1 cellular context compared by ENCODE assay signal in the genomic region with DNA sequence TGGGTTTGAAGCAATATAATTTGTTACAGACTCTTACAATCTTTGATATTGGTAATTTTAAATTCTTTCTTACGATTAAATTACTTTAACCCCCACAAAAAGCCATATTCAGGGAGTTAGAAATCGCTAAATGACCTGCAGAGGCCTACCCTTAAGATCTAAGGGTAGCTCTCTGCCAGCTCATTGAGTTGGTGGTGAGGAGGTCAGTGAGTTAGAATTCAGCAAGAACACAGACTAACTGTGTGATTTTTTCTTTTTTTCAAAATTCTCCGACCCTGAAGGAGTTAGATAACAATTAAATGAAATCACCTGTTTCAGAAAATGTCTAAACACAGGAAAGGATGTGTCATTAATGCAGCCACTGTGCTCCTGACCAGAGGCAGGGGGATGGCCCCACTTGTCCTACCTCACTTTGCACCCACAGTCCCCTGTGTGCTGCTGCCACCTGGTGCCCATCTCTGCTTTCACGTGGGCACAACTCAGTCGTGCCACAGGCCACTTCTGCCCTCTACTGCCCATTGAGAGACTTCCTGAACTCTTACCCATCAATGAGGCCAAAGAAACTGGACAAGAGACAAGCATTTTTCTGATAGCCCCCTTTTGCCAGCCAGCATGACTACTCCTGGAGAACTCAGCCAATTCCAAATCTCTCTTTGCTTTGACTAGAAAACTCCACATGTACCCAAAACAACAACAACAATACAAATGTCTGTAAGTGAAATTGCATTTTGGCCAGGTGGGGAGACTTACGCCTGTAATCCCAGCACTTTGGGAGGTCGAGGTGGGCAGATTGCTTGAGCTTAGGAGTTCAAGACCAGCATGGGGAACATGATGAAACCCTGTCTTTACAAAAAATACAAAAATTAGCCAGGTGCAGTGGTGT.
A peak's percentile ranks its signal among the peaks of the same experiment; 100 is the strongest.
TF ChIP-seq lines count a peak whose summit lies in the region.

No MANE protein-coding gene starts in this region.

TF ChIP-seq in GM12878, 131 proteins besides CTCF, POLR2A, EP300 and RAD21 (continues in another document):
- TF ChIP-seq SUPT20H (IDR thresholded peaks at IDR 0.05; ENCODE audit: borderline replicate concordance, control insufficient read depth, low read depth, low read length) (no peak), RB1 (IDR thresholded peaks at IDR 0.05; ENCODE audit: borderline replicate concordance) (no peak), POLR2AphosphoS5 (IDR thresholded peaks at IDR 0.05; ENCODE audit: low read length) (no peak), SREBF1 (IDR thresholded peaks at IDR 0.05; ENCODE audit: low read length) (no peak), MTA2 (IDR thresholded peaks at IDR 0.05; ENCODE audit: low read depth) (peak; percentile 29; the same call in 1 of the 2 replicates), MYC (IDR thresholded peaks at IDR 0.05; ENCODE audit: insufficient read depth, insufficient read length, insufficient replicate concordance, low read length, severe bottlenecking) (no peak), BRCA1 (IDR thresholded peaks at IDR 0.05; ENCODE audit: low read depth, low read length) (no peak), CHD1 (IDR thresholded peaks at IDR 0.05; ENCODE audit: low read depth, low read length) (no peak), CHD4 (IDR thresholded peaks at IDR 0.05) (no peak), SPI1 (IDR thresholded peaks at IDR 0.05; ENCODE audit: borderline replicate concordance, insufficient read depth, low read depth, low read length) (no peak), NR2C2 (IDR thresholded peaks at IDR 0.05; ENCODE audit: borderline replicate concordance, control insufficient read depth, insufficient read length, low read depth) (no peak), NFYA (IDR thresholded peaks at IDR 0.05; ENCODE audit: borderline replicate concordance, low read depth, low read length) (no peak), CREM (IDR thresholded peaks at IDR 0.05; ENCODE audit: low read depth) (no peak), CBX5 (IDR thresholded peaks at IDR 0.05; ENCODE audit: low read depth) (no peak), BCL11A (IDR thresholded peaks at IDR 0.05; ENCODE audit: low read depth, low read length) (no peak), NRF1 (conservative IDR thresholded peaks at IDR 0.05; ENCODE audit: low read depth, low read length) (no peak), TAF1 (IDR thresholded peaks at IDR 0.05; ENCODE audit: borderline replicate concordance, low read depth, low read length) (no peak), IKZF1 (conservative IDR thresholded peaks at IDR 0.05) (0 out of 2 replicates have a peak, but pooled peaks have one; percentile 22), NR2F1 (conservative IDR thresholded peaks at IDR 0.05) (no peak; the same call in 1 of the 2 replicates), HCFC1 (IDR thresholded peaks at IDR 0.05; ENCODE audit: low read length) (no peak), KLF5 (IDR thresholded peaks at IDR 0.05; ENCODE audit: partially characterized antibody) (no peak), PAX8 (IDR thresholded peaks at IDR 0.05) (no peak), SMAD1 (IDR thresholded peaks at IDR 0.05; ENCODE audit: low read depth, partially characterized antibody) (no peak), SMAD5 (IDR thresholded peaks at IDR 0.05; ENCODE audit: low read depth) (no peak), GABPA (IDR thresholded peaks at IDR 0.05; ENCODE audit: low read depth) (no peak), FOS (IDR thresholded peaks at IDR 0.05; ENCODE audit: borderline replicate concordance, extremely low read depth, insufficient read length) (no peak), MEF2A (IDR thresholded peaks at IDR 0.05; ENCODE audit: insufficient read depth, low read depth, low read length) (no peak)
- TF ChIP-seq, protein P1, sequence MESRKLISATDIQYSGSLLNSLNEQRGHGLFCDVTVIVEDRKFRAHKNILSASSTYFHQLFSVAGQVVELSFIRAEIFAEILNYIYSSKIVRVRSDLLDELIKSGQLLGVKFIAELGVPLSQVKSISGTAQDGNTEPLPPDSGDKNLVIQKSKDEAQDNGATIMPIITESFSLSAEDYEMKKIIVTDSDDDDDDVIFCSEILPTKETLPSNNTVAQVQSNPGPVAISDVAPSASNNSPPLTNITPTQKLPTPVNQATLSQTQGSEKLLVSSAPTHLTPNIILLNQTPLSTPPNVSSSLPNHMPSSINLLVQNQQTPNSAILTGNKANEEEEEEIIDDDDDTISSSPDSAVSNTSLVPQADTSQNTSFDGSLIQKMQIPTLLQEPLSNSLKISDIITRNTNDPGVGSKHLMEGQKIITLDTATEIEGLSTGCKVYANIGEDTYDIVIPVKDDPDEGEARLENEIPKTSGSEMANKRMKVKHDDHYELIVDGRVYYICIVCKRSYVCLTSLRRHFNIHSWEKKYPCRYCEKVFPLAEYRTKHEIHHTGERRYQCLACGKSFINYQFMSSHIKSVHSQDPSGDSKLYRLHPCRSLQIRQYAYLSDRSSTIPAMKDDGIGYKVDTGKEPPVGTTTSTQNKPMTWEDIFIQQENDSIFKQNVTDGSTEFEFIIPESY (IDR thresholded peaks at IDR 0.05), result no peak
- TF ChIP-seq, protein P2, sequence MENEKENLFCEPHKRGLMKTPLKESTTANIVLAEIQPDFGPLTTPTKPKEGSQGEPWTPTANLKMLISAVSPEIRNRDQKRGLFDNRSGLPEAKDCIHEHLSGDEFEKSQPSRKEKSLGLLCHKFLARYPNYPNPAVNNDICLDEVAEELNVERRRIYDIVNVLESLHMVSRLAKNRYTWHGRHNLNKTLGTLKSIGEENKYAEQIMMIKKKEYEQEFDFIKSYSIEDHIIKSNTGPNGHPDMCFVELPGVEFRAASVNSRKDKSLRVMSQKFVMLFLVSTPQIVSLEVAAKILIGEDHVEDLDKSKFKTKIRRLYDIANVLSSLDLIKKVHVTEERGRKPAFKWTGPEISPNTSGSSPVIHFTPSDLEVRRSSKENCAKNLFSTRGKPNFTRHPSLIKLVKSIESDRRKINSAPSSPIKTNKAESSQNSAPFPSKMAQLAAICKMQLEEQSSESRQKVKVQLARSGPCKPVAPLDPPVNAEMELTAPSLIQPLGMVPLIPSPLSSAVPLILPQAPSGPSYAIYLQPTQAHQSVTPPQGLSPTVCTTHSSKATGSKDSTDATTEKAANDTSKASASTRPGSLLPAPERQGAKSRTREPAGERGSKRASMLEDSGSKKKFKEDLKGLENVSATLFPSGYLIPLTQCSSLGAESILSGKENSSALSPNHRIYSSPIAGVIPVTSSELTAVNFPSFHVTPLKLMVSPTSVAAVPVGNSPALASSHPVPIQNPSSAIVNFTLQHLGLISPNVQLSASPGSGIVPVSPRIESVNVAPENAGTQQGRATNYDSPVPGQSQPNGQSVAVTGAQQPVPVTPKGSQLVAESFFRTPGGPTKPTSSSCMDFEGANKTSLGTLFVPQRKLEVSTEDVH (IDR thresholded peaks at IDR 0.05; ENCODE audit: low read depth, partially characterized antibody), result no peak
- TF ChIP-seq, protein P3, sequence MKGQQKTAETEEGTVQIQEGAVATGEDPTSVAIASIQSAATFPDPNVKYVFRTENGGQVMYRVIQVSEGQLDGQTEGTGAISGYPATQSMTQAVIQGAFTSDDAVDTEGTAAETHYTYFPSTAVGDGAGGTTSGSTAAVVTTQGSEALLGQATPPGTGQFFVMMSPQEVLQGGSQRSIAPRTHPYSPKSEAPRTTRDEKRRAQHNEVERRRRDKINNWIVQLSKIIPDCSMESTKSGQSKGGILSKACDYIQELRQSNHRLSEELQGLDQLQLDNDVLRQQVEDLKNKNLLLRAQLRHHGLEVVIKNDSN (IDR thresholded peaks at IDR 0.05; ENCODE audit: borderline replicate concordance, extremely low read length, insufficient read depth, low read depth, low read length), result no peak
- TF ChIP-seq, protein P4, sequence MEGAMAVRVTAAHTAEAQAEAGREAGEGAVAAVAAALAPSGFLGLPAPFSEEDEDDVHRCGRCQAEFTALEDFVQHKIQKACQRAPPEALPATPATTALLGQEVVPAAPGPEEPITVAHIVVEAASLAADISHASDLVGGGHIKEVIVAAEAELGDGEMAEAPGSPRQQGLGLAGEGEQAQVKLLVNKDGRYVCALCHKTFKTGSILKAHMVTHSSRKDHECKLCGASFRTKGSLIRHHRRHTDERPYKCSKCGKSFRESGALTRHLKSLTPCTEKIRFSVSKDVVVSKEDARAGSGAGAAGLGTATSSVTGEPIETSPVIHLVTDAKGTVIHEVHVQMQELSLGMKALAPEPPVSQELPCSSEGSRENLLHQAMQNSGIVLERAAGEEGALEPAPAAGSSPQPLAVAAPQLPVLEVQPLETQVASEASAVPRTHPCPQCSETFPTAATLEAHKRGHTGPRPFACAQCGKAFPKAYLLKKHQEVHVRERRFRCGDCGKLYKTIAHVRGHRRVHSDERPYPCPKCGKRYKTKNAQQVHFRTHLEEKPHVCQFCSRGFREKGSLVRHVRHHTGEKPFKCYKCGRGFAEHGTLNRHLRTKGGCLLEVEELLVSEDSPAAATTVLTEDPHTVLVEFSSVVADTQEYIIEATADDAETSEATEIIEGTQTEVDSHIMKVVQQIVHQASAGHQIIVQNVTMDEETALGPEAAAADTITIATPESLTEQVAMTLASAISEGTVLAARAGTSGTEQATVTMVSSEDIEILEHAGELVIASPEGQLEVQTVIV (IDR thresholded peaks at IDR 0.05; ENCODE audit: borderline replicate concordance, partially characterized antibody), result no peak
- TF ChIP-seq, protein P5, sequence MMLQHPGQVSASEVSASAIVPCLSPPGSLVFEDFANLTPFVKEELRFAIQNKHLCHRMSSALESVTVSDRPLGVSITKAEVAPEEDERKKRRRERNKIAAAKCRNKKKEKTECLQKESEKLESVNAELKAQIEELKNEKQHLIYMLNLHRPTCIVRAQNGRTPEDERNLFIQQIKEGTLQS (IDR thresholded peaks at IDR 0.05; ENCODE audit: borderline replicate concordance, extremely low read depth, low read depth, low read length), result peak; percentile 52; the same call in 1 of the 2 replicates
- TF ChIP-seq, protein P6, sequence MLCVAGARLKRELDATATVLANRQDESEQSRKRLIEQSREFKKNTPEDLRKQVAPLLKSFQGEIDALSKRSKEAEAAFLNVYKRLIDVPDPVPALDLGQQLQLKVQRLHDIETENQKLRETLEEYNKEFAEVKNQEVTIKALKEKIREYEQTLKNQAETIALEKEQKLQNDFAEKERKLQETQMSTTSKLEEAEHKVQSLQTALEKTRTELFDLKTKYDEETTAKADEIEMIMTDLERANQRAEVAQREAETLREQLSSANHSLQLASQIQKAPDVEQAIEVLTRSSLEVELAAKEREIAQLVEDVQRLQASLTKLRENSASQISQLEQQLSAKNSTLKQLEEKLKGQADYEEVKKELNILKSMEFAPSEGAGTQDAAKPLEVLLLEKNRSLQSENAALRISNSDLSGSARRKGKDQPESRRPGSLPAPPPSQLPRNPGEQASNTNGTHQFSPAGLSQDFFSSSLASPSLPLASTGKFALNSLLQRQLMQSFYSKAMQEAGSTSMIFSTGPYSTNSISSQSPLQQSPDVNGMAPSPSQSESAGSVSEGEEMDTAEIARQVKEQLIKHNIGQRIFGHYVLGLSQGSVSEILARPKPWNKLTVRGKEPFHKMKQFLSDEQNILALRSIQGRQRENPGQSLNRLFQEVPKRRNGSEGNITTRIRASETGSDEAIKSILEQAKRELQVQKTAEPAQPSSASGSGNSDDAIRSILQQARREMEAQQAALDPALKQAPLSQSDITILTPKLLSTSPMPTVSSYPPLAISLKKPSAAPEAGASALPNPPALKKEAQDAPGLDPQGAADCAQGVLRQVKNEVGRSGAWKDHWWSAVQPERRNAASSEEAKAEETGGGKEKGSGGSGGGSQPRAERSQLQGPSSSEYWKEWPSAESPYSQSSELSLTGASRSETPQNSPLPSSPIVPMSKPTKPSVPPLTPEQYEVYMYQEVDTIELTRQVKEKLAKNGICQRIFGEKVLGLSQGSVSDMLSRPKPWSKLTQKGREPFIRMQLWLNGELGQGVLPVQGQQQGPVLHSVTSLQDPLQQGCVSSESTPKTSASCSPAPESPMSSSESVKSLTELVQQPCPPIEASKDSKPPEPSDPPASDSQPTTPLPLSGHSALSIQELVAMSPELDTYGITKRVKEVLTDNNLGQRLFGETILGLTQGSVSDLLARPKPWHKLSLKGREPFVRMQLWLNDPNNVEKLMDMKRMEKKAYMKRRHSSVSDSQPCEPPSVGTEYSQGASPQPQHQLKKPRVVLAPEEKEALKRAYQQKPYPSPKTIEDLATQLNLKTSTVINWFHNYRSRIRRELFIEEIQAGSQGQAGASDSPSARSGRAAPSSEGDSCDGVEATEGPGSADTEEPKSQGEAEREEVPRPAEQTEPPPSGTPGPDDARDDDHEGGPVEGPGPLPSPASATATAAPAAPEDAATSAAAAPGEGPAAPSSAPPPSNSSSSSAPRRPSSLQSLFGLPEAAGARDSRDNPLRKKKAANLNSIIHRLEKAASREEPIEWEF (IDR thresholded peaks at IDR 0.05; ENCODE audit: insufficient replicate concordance, low read depth, low read length), result no peak
- TF ChIP-seq, protein P7, sequence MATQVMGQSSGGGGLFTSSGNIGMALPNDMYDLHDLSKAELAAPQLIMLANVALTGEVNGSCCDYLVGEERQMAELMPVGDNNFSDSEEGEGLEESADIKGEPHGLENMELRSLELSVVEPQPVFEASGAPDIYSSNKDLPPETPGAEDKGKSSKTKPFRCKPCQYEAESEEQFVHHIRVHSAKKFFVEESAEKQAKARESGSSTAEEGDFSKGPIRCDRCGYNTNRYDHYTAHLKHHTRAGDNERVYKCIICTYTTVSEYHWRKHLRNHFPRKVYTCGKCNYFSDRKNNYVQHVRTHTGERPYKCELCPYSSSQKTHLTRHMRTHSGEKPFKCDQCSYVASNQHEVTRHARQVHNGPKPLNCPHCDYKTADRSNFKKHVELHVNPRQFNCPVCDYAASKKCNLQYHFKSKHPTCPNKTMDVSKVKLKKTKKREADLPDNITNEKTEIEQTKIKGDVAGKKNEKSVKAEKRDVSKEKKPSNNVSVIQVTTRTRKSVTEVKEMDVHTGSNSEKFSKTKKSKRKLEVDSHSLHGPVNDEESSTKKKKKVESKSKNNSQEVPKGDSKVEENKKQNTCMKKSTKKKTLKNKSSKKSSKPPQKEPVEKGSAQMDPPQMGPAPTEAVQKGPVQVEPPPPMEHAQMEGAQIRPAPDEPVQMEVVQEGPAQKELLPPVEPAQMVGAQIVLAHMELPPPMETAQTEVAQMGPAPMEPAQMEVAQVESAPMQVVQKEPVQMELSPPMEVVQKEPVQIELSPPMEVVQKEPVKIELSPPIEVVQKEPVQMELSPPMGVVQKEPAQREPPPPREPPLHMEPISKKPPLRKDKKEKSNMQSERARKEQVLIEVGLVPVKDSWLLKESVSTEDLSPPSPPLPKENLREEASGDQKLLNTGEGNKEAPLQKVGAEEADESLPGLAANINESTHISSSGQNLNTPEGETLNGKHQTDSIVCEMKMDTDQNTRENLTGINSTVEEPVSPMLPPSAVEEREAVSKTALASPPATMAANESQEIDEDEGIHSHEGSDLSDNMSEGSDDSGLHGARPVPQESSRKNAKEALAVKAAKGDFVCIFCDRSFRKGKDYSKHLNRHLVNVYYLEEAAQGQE (IDR thresholded peaks at IDR 0.05; ENCODE audit: low read depth, low read length), result no peak
